In genomic region chr9:126411225-126411947, GRCh38 we compare ENCODE assay signal across 1 cellular context.
TF ChIP-seq lines count a peak whose summit lies in the region.

No MANE protein-coding gene starts in this region.

TF ChIP-seq in GM12878, 131 proteins besides CTCF, POLR2A, EP300 and RAD21 (continued from another document):
- TF ChIP-seq NR2C2 (IDR thresholded peaks at IDR 0.05; ENCODE audit: borderline replicate concordance, control insufficient read depth, insufficient read length, low read depth) (no peak), RELB (IDR thresholded peaks at IDR 0.05; ENCODE audit: low read depth) (0 out of 2 replicates have a peak, but pooled peaks have one; percentile 22), PAX8 (IDR thresholded peaks at IDR 0.05) (peak; percentile 98), PAX5 (IDR thresholded peaks at IDR 0.05; ENCODE audit: borderline replicate concordance, low read depth, low read length) (peak; percentile 99), ZBTB40 (IDR thresholded peaks at IDR 0.05; ENCODE audit: borderline replicate concordance) (no peak), RUNX3 (IDR thresholded peaks at IDR 0.05; ENCODE audit: low read length) (peak; percentile 95), CBX5 (IDR thresholded peaks at IDR 0.05; ENCODE audit: low read depth) (0 out of 2 replicates have a peak, but pooled peaks have one; percentile 33), STAT3 (IDR thresholded peaks at IDR 0.05; ENCODE audit: low read depth, low read length) (0 out of 2 replicates have a peak, but pooled peaks have one; percentile 42), BHLHE40 (IDR thresholded peaks at IDR 0.05; ENCODE audit: borderline replicate concordance in 1 of 2, low read depth in 2 of 2, low read length in 1 of 2) (peak in 1 of 2 experiments; percentile 43; a peak in 1 of 4 replicates), TBL1XR1 (IDR thresholded peaks at IDR 0.05; ENCODE audit: low read depth, low read length) (peak; percentile 73), MEF2B (IDR thresholded peaks at IDR 0.05; ENCODE audit: partially characterized antibody, poor library complexity, severe bottlenecking) (peak; percentile 47), IKZF1 (conservative IDR thresholded peaks at IDR 0.05) (peak; percentile 40; the same call in 1 of the 2 replicates), HCFC1 (IDR thresholded peaks at IDR 0.05; ENCODE audit: low read length) (no peak), SPI1 (IDR thresholded peaks at IDR 0.05; ENCODE audit: borderline replicate concordance, insufficient read depth, low read depth, low read length) (no peak), ATF7 (IDR thresholded peaks at IDR 0.05; ENCODE audit: low read depth) (peak; percentile 55), ZNF217 (IDR thresholded peaks at IDR 0.05) (peak; percentile 73; the same call in 1 of the 2 replicates), PKNOX1 (IDR thresholded peaks at IDR 0.05) (peak; percentile 88), GABPA (IDR thresholded peaks at IDR 0.05; ENCODE audit: low read depth) (peak; percentile 24; the same call in 1 of the 2 replicates), TAF1 (IDR thresholded peaks at IDR 0.05; ENCODE audit: borderline replicate concordance, low read depth, low read length) (no peak), BCL11A (IDR thresholded peaks at IDR 0.05; ENCODE audit: low read depth, low read length) (peak; percentile 51; the same call in 1 of the 2 replicates), MEF2A (IDR thresholded peaks at IDR 0.05; ENCODE audit: insufficient read depth, low read depth, low read length) (peak; percentile 54; the same call in 1 of the 2 replicates), JUNB (IDR thresholded peaks at IDR 0.05) (peak; percentile 39; the same call in 1 of the 2 replicates), DPF2 (IDR thresholded peaks at IDR 0.05) (peak; percentile 81), NBN (IDR thresholded peaks at IDR 0.05) (no peak), NFIC (IDR thresholded peaks at IDR 0.05; ENCODE audit: low read depth, low read length) (peak; percentile 67), MTA2 (IDR thresholded peaks at IDR 0.05; ENCODE audit: low read depth) (peak; percentile 80; the same call in 1 of the 2 replicates)
- TF ChIP-seq, protein P1, sequence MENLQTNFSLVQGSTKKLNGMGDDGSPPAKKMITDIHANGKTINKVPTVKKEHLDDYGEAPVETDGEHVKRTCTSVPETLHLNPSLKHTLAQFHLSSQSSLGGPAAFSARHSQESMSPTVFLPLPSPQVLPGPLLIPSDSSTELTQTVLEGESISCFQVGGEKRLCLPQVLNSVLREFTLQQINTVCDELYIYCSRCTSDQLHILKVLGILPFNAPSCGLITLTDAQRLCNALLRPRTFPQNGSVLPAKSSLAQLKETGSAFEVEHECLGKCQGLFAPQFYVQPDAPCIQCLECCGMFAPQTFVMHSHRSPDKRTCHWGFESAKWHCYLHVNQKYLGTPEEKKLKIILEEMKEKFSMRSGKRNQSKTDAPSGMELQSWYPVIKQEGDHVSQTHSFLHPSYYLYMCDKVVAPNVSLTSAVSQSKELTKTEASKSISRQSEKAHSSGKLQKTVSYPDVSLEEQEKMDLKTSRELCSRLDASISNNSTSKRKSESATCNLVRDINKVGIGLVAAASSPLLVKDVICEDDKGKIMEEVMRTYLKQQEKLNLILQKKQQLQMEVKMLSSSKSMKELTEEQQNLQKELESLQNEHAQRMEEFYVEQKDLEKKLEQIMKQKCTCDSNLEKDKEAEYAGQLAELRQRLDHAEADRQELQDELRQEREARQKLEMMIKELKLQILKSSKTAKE (IDR thresholded peaks at IDR 0.05; ENCODE audit: low read depth, poor library complexity, severe bottlenecking) = peak; percentile 76
TF ChIP-seq in GM12878: peak in this region for 28.
